In genomic region chr11:15114501-15115475, GRCh38 we compare ENCODE assay signal across 9 cellular contexts. TPM values are rescaled to one million over a fixed set of nuclear protein-coding genes. Genes with fewer than 3 reads are reported as not detected.
DNase-seq lines count a peak whose midpoint lies in the region; ATAC-seq and TF ChIP-seq lines count a peak whose summit lies in the region.
"Had no signal": no experiment of that assay in that cellular context is flagged by ENCODE, and none has a peak within 500 bp of the region (broad histone marks: within the 10 kb centered on the region; RNA-seq: fewer than 3 reads in every experiment).

TSS of gene INSC (plus strand) at chr11:15114923. CDS start at chr11:15149175, 34,252 bp downstream.

- H3K27ac ChIP-seq in colonic mucosa (no peak within 1 kb of the TSS), left lung (no peak within 1 kb of the TSS), upper lobe of right lung (no peak within 1 kb of the TSS)

- H3K9me3 ChIP-seq in colonic mucosa (no peaks in the 10 kb centered on the region), left lung (no peaks in the 10 kb centered on the region), upper lobe of right lung (no peaks in the 10 kb centered on the region)

- DNase-seq in activated T-cell treated with anti-CD3 and anti-CD28 coated beads, Interleukin-2, amount 50 U/mL, for 72 hours = no peak
- no peak for DNase-seq in activated T-cell treated with anti-CD3 and anti-CD28 coated beads, Interleukin-2, amount 50 U/mL, for 24 hours
- DNase-seq in colonic mucosa (no peak), left lung (peak in 1 of 2 donors; percentile 74), upper lobe of right lung (no peak), NCI-H128 (lab: John Stamatoyannopoulos, UW; ENCODE audit: unreplicated experiment) (no peak), KG1 (lab: John Stamatoyannopoulos, UW) (no peak), MV-4-11 (lab: John Stamatoyannopoulos, UW) (no peak)
- DNase-seq: SW 1271 had no signal

- peak within 1 kb of the TSS; percentile 41 to 61 for H3K4me3 Mint-ChIP-seq in activated T-cell treated with anti-CD3 and anti-CD28 coated beads, Interleukin-2, amount 50 U/mL, for 72 hours
- H3K4me3 Mint-ChIP-seq in activated T-cell treated with anti-CD3 and anti-CD28 coated beads, Interleukin-2, amount 50 U/mL, for 24 hours = no peak within 1 kb of the TSS

- no peaks in the 10 kb centered on the region for H3K4me1 ChIP-seq in colonic mucosa
- no peaks in the 10 kb centered on the region for H3K4me1 ChIP-seq in left lung
- no peaks in the 10 kb centered on the region for H3K4me1 ChIP-seq in upper lobe of right lung

- H3K27ac Mint-ChIP-seq in activated T-cell treated with anti-CD3 and anti-CD28 coated beads, Interleukin-2, amount 50 U/mL, for 72 hours = peak within 1 kb of the TSS; percentile 22
- no peak within 1 kb of the TSS for H3K27ac Mint-ChIP-seq in activated T-cell treated with anti-CD3 and anti-CD28 coated beads, Interleukin-2, amount 50 U/mL, for 24 hours

- H3K36me3 Mint-ChIP-seq in activated T-cell treated with anti-CD3 and anti-CD28 coated beads, Interleukin-2, amount 50 U/mL, for 72 hours (ENCODE audit: insufficient read depth in 2 of 2) = no peaks in the 10 kb centered on the region
- H3K36me3 Mint-ChIP-seq in activated T-cell treated with anti-CD3 and anti-CD28 coated beads, Interleukin-2, amount 50 U/mL, for 24 hours (ENCODE audit: low read depth) = no peaks in the 10 kb centered on the region

- intact Hi-C loops in colonic mucosa (cut with DNase I) (no loop called here), left lung (cut with DNase I) (no loop called here), upper lobe of right lung (cut with DNase I) (no loop called here)

- ATAC-seq in activated T-cell treated with anti-CD3 and anti-CD28 coated beads, Interleukin-2, amount 50 U/mL, for 72 hours (replicated peaks in 1 of 2) = no peak
- ATAC-seq in left lung = peak; percentile 33
- peak; percentile 25 for ATAC-seq in upper lobe of right lung

- TF ChIP-seq CTCF in colonic mucosa (IDR thresholded peaks at IDR 0.05) (no peak), left lung (IDR thresholded peaks at IDR 0.05) (no peak), upper lobe of right lung (IDR thresholded peaks at IDR 0.05) (no peak)

- H3K27me3 Mint-ChIP-seq in activated T-cell treated with anti-CD3 and anti-CD28 coated beads, Interleukin-2, amount 50 U/mL, for 72 hours (ENCODE audit: low read depth) = peaks cover 45% of the 10 kb centered on the region
- H3K27me3 Mint-ChIP-seq in activated T-cell treated with anti-CD3 and anti-CD28 coated beads, Interleukin-2, amount 50 U/mL, for 24 hours = peaks cover 60% of the 10 kb centered on the region

- peaks cover 8% of the 10 kb centered on the region for H3K27me3 ChIP-seq in colonic mucosa
- peaks cover 11 to 34% of the 10 kb centered on the region in 2 donors for H3K27me3 ChIP-seq in left lung
- H3K27me3 ChIP-seq in upper lobe of right lung = peaks cover 20% of the 10 kb centered on the region

- H3K9me3 Mint-ChIP-seq in activated T-cell treated with anti-CD3 and anti-CD28 coated beads, Interleukin-2, amount 50 U/mL, for 72 hours = no peaks in the 10 kb centered on the region
- no peaks in the 10 kb centered on the region for H3K9me3 Mint-ChIP-seq in activated T-cell treated with anti-CD3 and anti-CD28 coated beads, Interleukin-2, amount 50 U/mL, for 24 hours

- H3K4me1 Mint-ChIP-seq in activated T-cell treated with anti-CD3 and anti-CD28 coated beads, Interleukin-2, amount 50 U/mL, for 72 hours (ENCODE audit: low read depth) = peaks cover 31% of the 10 kb centered on the region
- H3K4me1 Mint-ChIP-seq in activated T-cell treated with anti-CD3 and anti-CD28 coated beads, Interleukin-2, amount 50 U/mL, for 24 hours (ENCODE audit: low read depth) = peaks cover 17% of the 10 kb centered on the region

- H3K36me3 ChIP-seq in colonic mucosa = no peaks in the 10 kb centered on the region
- H3K36me3 ChIP-seq in left lung = no peaks in the 10 kb centered on the region
- H3K36me3 ChIP-seq in upper lobe of right lung = no peaks in the 10 kb centered on the region

- peak within 1 kb of the TSS in 1 of 2 donors; percentile 30 for H3K9ac ChIP-seq in colonic mucosa (ENCODE audit: low read depth in 2 of 2, low read length in 2 of 2)

- peak within 1 kb of the TSS; percentile 19 for H3K4me3 ChIP-seq in colonic mucosa
- H3K4me3 ChIP-seq in left lung = peak within 1 kb of the TSS in 1 of 2 donors; percentile 1
- no peak within 1 kb of the TSS for H3K4me3 ChIP-seq in upper lobe of right lung

RNA-seq across cellular contexts. Expression of gene INSC, which starts in this region (rescaled TPM):
- total RNA-seq in activated T-cell treated with anti-CD3 and anti-CD28 coated beads, Interleukin-2, amount 50 U/mL, for 72 hours = 1 to 10 TPM in 1 of 2 donors, under 1 TPM in 1; 0.96 to 3.1 TPM
- 1 to 10 TPM; 1.6 TPM for total RNA-seq in colonic mucosa
- total RNA-seq in left lung = under 1 TPM; 0.52 to 0.79 TPM
- 0.96 TPM for total RNA-seq in upper lobe of right lung

Comparison
In these comparisons a context has a peak if more than half of its experiments do, and no peak if none do; other contexts are left out.
1. Peak in ATAC-seq in left lung; RNA of the gene not detected or under 1 TPM.
2. Peak in ATAC-seq in upper lobe of right lung; RNA of the gene not detected or under 1 TPM.